Comparison of ENCODE assay signal across 16 cellular contexts in the genomic region with DNA sequence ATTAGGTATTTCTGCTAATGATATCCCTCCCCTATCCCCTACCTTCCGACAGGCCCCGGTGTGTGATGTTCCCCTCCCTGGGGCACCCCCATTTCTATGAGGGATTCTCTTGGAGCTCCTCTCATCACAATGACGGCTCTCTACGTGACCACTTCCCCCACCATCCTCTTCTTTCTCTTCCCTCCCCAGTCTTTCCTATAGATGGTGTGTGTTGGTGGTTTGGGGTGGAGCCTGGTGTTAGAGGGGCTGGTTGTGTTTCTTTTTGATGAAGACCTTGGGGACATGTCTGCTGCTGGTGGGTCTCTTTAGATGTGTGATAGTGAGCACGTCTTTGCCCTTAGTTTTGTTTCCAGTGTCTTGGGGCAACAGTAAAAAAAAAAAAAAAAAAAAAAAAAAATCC.
"Had no signal": no experiment of that assay in that cellular context is flagged by ENCODE, and none has a peak within 500 bp of the region (broad histone marks: within the 10 kb centered on the region; RNA-seq: fewer than 3 reads in every experiment).

No MANE protein-coding gene starts in this region.

- H3K4me1 ChIP-seq: pancreas, sigmoid colon had no signal

- H3K4me3 Mint-ChIP-seq: mesothelial cell of epicardium had no signal

- H3K27ac ChIP-seq: adrenal gland, cardiac muscle cell, dorsolateral prefrontal cortex, pancreas, sigmoid colon, thyroid gland had no signal

- H3K4me3 ChIP-seq: adrenal gland, cardiac muscle cell, dorsolateral prefrontal cortex, lung, pancreas, sigmoid colon, thyroid gland had no signal

- DNase-seq: activated CD4-positive, alpha-beta T cell treated with anti-CD3 and anti-CD28 coated beads, Interleukin-2, amount 50 U/mL, for 48 hours; activated naive CD4-positive, alpha-beta T cell; activated T-cell treated with anti-CD3 and anti-CD28 coated beads, Interleukin-2, amount 50 U/mL, for 48 hours; adrenal gland; dorsolateral prefrontal cortex; pancreas; sigmoid colon; stimulated activated CD4-positive, alpha-beta T cell treated with anti-CD3 and anti-CD28 coated beads, Interleukin-1b, Interleukin-23, amount 100 ng/mL, for 48 hours; T-helper 9 cell; thyroid gland had no signal

- H3K27me3 ChIP-seq: adrenal gland, cardiac muscle cell, dorsolateral prefrontal cortex, pancreas, sigmoid colon, thyroid gland had no signal

- H3K9me3 Mint-ChIP-seq: mesothelial cell of epicardium had no signal

- ATAC-seq: activated CD4-positive, CD25-positive, alpha-beta regulatory T cell treated with anti-CD3 and anti-CD28 coated beads, Interleukin-2, amount 50 U/mL, for 24 hours; pancreas had no signal

- H3K36me3 ChIP-seq: adrenal gland, cardiac muscle cell, pancreas, sigmoid colon, thyroid gland had no signal

- H3K9me3 ChIP-seq: adrenal gland, pancreas, sigmoid colon, thyroid gland had no signal

- FAIRE-seq: islet of Langerhans, pancreas, urothelium cell line had no signal

- H3K36me3 Mint-ChIP-seq: mesothelial cell of epicardium had no signal
